19 cellular contexts compared by ENCODE assay signal in genomic region chr6:42340516-42340915, GRCh38.
DNase-seq lines count a peak whose midpoint lies in the region; ATAC-seq, FAIRE-seq and TF ChIP-seq lines count a peak whose summit lies in the region.
"Had no signal": no experiment of that assay in that cellular context is flagged by ENCODE, and none has a peak within 500 bp of the region (broad histone marks: within the 10 kb centered on the region; RNA-seq: fewer than 3 reads in every experiment).

No MANE protein-coding gene starts in this region.

- TF ChIP-seq CTCF in A549 (IDR thresholded peaks at IDR 0.05) (no peak), PC-3 (conservative IDR thresholded peaks at IDR 0.05; ENCODE audit: low read depth, low read length) (no peak), D721Med (IDR thresholded peaks at IDR 0.05; ENCODE audit: insufficient read depth, missing control alignments) (no peak)

- DNase-seq in activated CD8-positive, alpha-beta memory T cell treated with anti-CD3 and anti-CD28 coated beads, Interleukin-2, amount 50 U/mL, for 48 hours: peak; percentile 49
- DNase-seq in activated CD8-positive, alpha-beta memory T cell treated with anti-CD3 and anti-CD28 coated beads, Interleukin-2, amount 50 U/mL, for 4 hours: no peak
- no peak for DNase-seq in A549 (ENCODE audit: low read depth in 1 of 2, low spot score in 1 of 2)
- no peak for DNase-seq in PC-3
- DNase-seq in activated T-helper 2 cell treated with anti-CD3 and anti-CD28 coated beads, Interferon-gamma antibody, Interleukin-2, Interleukin-4, amounts not matched to agents 10 μg/mL and 5 μg/mL and 100 μg/mL, durations not matched to agents 14 hours and 24 hours and 36 hours (ENCODE audit: low spot score): no peak
- no peak for DNase-seq in MG63
- DNase-seq in D721Med (ENCODE audit: insufficient read length, low spot score): no peak
- DNase-seq: C1 segment of cervical spinal cord, glutamatergic neuron, Karpas-422, NCI-H1048, NCI-H187, NCI-H69, small intestine, upper lobe of left lung had no signal

- WGBS in A549 (ENCODE audit: missing lambda C conversion rate): 99% methylated on average over 6 of the region's 6 CpGs

- peak overlapping the region; percentile 35 for H3K27ac Mint-ChIP-seq in activated T-helper 2 cell treated with anti-CD3 and anti-CD28 coated beads, Interferon-gamma antibody, Interleukin-2, Interleukin-4, amounts not matched to agents 10 μg/mL and 5 μg/mL and 100 μg/mL, durations not matched to agents 14 hours and 24 hours and 36 hours
- H3K27ac Mint-ChIP-seq: dendritic cell treated with granulocyte-macrophage colony-stimulating factor and Interleukin-4, amounts not matched to agents 40 ng/mL and 50 ng/mL, for 4 days; memory B cell had no signal

- CTCF ChIA-PET in A549 (lab: Yijun Ruan, JAX): interaction anchor here (0.6 kb wide), 1 partner anchor 534 kb away, joined by 3 read pairs; no protein-coding TSS in a partner anchor
- CTCF ChIA-PET in PC-3 (lab: Charles Lee): no interaction called here

- H3K4me2 ChIP-seq in A549 (peak overlapping the region; percentile 59; the same call in 1 of the 3 replicates), PC-3 (ENCODE audit: low read length) (no peak overlapping the region)

- H3K9me3 ChIP-seq in A549 (no peaks in the 10 kb centered on the region), PC-3 (ENCODE audit: low read length) (no peaks in the 10 kb centered on the region), MG63 (no peaks in the 10 kb centered on the region)
- H3K9me3 ChIP-seq: upper lobe of left lung had no signal

- H3K4me1 ChIP-seq in A549: peaks cover 26% of the 10 kb centered on the region
- peaks cover 33% of the 10 kb centered on the region for H3K4me1 ChIP-seq in PC-3 (ENCODE audit: insufficient read depth, low read length)
- H3K4me1 ChIP-seq: upper lobe of left lung had no signal

- H3K36me3 ChIP-seq in PC-3 (ENCODE audit: low read depth, low read length): no peaks in the 10 kb centered on the region
- no peaks in the 10 kb centered on the region for H3K36me3 ChIP-seq in MG63
- H3K36me3 ChIP-seq: cardiac muscle cell, upper lobe of left lung had no signal

- intact Hi-C loops in PC-3 (cut with micrococcal nuclease): no loop called here
- intact Hi-C loops in activated T-helper 2 cell treated with anti-CD3 and anti-CD28 coated beads, Interferon-gamma antibody, Interleukin-2, Interleukin-4, amounts not matched to agents 10 μg/mL and 5 μg/mL and 100 μg/mL, durations not matched to agents 14 hours and 24 hours and 36 hours (cut with micrococcal nuclease): loop anchor here (1.0 kb wide), 6 partner anchors 17 to 181 kb away; no protein-coding TSS in a partner anchor

- peaks cover 47% of the 10 kb centered on the region for H3K79me2 ChIP-seq in PC-3 (ENCODE audit: low read length)

- TF ChIP-seq EP300 in A549 (IDR thresholded peaks at IDR 0.05): no peak

- no peaks in the 10 kb centered on the region for H3K9me3 Mint-ChIP-seq in activated T-helper 2 cell treated with anti-CD3 and anti-CD28 coated beads, Interferon-gamma antibody, Interleukin-2, Interleukin-4, amounts not matched to agents 10 μg/mL and 5 μg/mL and 100 μg/mL, durations not matched to agents 14 hours and 24 hours and 36 hours
- H3K9me3 Mint-ChIP-seq: dendritic cell treated with granulocyte-macrophage colony-stimulating factor and Interleukin-4, amounts not matched to agents 40 ng/mL and 50 ng/mL, for 4 days; memory B cell had no signal

- H3K4me3 ChIP-seq in A549 (no peak overlapping the region), PC-3 (ENCODE audit: low read length) (no peak overlapping the region), MG63 (no peak overlapping the region)
- H3K4me3 ChIP-seq: cardiac muscle cell, upper lobe of left lung had no signal

- no peak for ATAC-seq in A549
- no peak for ATAC-seq in PC-3
- no peak for ATAC-seq in GM21390 (IDR thresholded peaks at IDR 0.05; ENCODE audit: unreplicated experiment)

- FAIRE-seq in A549 (lab: Jason Lieb, UNC) (no peak), D721Med (lab: Jason Lieb, UNC) (no peak)
- FAIRE-seq: small intestine had no signal

- no peaks in the 10 kb centered on the region for H4K20me1 ChIP-seq in PC-3 (ENCODE audit: low read length)

- no peak for TF ChIP-seq RAD21 in A549 (conservative IDR thresholded peaks at IDR 0.05 in 1 of 2, IDR thresholded peaks at IDR 0.05 in 1 of 2)

- no peak for TF ChIP-seq POLR2A in A549 (IDR thresholded peaks at IDR 0.05; ENCODE audit: low read length)

- no peaks in the 10 kb centered on the region for H3K27me3 Mint-ChIP-seq in activated T-helper 2 cell treated with anti-CD3 and anti-CD28 coated beads, Interferon-gamma antibody, Interleukin-2, Interleukin-4, amounts not matched to agents 10 μg/mL and 5 μg/mL and 100 μg/mL, durations not matched to agents 14 hours and 24 hours and 36 hours (ENCODE audit: low read depth)
- H3K27me3 Mint-ChIP-seq: dendritic cell treated with granulocyte-macrophage colony-stimulating factor and Interleukin-4, amounts not matched to agents 40 ng/mL and 50 ng/mL, for 4 days had no signal

- H3K27ac ChIP-seq in A549 (0 out of 6 replicates have a peak overlapping the region, but pooled peaks of 1 of the 2 experiments have one; percentile 4), PC-3 (ENCODE audit: low read length) (peak overlapping the region; percentile 94)
- H3K27ac ChIP-seq: cardiac muscle cell, upper lobe of left lung had no signal

- no peaks in the 10 kb centered on the region for H3K9me2 ChIP-seq in PC-3 (replicated peaks; ENCODE audit: low read length)

- POLR2A ChIA-PET in A549 (lab: Yijun Ruan, JAX): no interaction called here
- POLR2A ChIA-PET in PC-3 (lab: Charles Lee; ENCODE audit: unreplicated experiment): no interaction called here

- H3K9ac ChIP-seq in PC-3 (ENCODE audit: low read length): peak overlapping the region; percentile 79; the same call in 1 of the 2 replicates

- H3F3A ChIP-seq in PC-3 (ENCODE audit: low read length, unreplicated experiment): peaks cover 5% of the 10 kb centered on the region

- H3K4me3 Mint-ChIP-seq in activated T-helper 2 cell treated with anti-CD3 and anti-CD28 coated beads, Interferon-gamma antibody, Interleukin-2, Interleukin-4, amounts not matched to agents 10 μg/mL and 5 μg/mL and 100 μg/mL, durations not matched to agents 14 hours and 24 hours and 36 hours (ENCODE audit: low read depth): no peak overlapping the region
- H3K4me3 Mint-ChIP-seq: dendritic cell treated with granulocyte-macrophage colony-stimulating factor and Interleukin-4, amounts not matched to agents 40 ng/mL and 50 ng/mL, for 4 days; memory B cell had no signal

- peaks cover 38% of the 10 kb centered on the region for H3K36me3 Mint-ChIP-seq in activated T-helper 2 cell treated with anti-CD3 and anti-CD28 coated beads, Interferon-gamma antibody, Interleukin-2, Interleukin-4, amounts not matched to agents 10 μg/mL and 5 μg/mL and 100 μg/mL, durations not matched to agents 14 hours and 24 hours and 36 hours (ENCODE audit: low read depth)
- H3K36me3 Mint-ChIP-seq: memory B cell had no signal

- no peak overlapping the region for H2AFZ ChIP-seq in PC-3 (ENCODE audit: low read length)

- H3K4me1 Mint-ChIP-seq in activated T-helper 2 cell treated with anti-CD3 and anti-CD28 coated beads, Interferon-gamma antibody, Interleukin-2, Interleukin-4, amounts not matched to agents 10 μg/mL and 5 μg/mL and 100 μg/mL, durations not matched to agents 14 hours and 24 hours and 36 hours (ENCODE audit: low read depth): peaks cover 69% of the 10 kb centered on the region
- H3K4me1 Mint-ChIP-seq: memory B cell had no signal

- H3K27me3 ChIP-seq in PC-3 (ENCODE audit: low read length) (no peaks in the 10 kb centered on the region), MG63 (no peaks in the 10 kb centered on the region)
- H3K27me3 ChIP-seq: cardiac muscle cell, upper lobe of left lung had no signal

- BruUV-seq in PC-3 (replicated peaks; lab: Mats Ljungman, UMichigan): no TSS peak

TF ChIP-seq in A549, 52 proteins besides CTCF, POLR2A, EP300 and RAD21 (continues in another document):
- TF ChIP-seq MYC (IDR thresholded peaks at IDR 0.05; ENCODE audit: borderline replicate concordance, low read length): no peak
- TF ChIP-seq, protein P1, sequence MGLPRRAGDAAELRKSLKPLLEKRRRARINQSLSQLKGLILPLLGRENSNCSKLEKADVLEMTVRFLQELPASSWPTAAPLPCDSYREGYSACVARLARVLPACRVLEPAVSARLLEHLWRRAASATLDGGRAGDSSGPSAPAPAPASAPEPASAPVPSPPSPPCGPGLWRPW (IDR thresholded peaks at IDR 0.05): no peak
- no peak for TF ChIP-seq GATA3 (IDR thresholded peaks at IDR 0.05; ENCODE audit: borderline replicate concordance)
- TF ChIP-seq SREBF2 (IDR thresholded peaks at IDR 0.05): no peak
- no peak for TF ChIP-seq RNF2 (IDR thresholded peaks at IDR 0.05; ENCODE audit: borderline replicate concordance, low read depth)
- TF ChIP-seq, protein P2, sequence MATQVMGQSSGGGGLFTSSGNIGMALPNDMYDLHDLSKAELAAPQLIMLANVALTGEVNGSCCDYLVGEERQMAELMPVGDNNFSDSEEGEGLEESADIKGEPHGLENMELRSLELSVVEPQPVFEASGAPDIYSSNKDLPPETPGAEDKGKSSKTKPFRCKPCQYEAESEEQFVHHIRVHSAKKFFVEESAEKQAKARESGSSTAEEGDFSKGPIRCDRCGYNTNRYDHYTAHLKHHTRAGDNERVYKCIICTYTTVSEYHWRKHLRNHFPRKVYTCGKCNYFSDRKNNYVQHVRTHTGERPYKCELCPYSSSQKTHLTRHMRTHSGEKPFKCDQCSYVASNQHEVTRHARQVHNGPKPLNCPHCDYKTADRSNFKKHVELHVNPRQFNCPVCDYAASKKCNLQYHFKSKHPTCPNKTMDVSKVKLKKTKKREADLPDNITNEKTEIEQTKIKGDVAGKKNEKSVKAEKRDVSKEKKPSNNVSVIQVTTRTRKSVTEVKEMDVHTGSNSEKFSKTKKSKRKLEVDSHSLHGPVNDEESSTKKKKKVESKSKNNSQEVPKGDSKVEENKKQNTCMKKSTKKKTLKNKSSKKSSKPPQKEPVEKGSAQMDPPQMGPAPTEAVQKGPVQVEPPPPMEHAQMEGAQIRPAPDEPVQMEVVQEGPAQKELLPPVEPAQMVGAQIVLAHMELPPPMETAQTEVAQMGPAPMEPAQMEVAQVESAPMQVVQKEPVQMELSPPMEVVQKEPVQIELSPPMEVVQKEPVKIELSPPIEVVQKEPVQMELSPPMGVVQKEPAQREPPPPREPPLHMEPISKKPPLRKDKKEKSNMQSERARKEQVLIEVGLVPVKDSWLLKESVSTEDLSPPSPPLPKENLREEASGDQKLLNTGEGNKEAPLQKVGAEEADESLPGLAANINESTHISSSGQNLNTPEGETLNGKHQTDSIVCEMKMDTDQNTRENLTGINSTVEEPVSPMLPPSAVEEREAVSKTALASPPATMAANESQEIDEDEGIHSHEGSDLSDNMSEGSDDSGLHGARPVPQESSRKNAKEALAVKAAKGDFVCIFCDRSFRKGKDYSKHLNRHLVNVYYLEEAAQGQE (IDR thresholded peaks at IDR 0.05): no peak
- TF ChIP-seq NR3C1 (IDR thresholded peaks at IDR 0.05): no peak
- no peak for TF ChIP-seq FOSL2 (IDR thresholded peaks at IDR 0.05)
- no peak for TF ChIP-seq FOSL2 (CRISPR knock-in tag; IDR thresholded peaks at IDR 0.05)
- no peak for TF ChIP-seq POLR2AphosphoS2 (conservative IDR thresholded peaks at IDR 0.05; ENCODE audit: low read length)
